In the genomic region with DNA sequence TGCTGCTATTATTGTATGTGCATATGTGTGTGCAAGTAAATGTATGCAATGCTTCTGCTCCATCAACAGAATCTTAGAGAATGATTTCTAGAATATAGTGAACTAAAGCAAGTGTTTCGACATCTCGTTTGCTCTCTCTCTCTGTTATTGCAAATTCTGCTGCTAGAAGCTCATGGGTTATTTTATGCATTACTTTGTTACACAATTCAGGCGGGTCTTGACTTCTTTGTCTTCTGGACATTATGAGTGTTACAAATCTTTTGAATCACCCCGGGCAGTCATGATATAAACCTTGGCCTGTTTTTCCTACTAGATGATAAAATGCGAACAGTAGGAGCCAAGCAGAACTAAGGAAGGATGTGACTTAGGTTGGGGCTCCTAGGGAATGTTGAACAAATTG, we compare ENCODE assay signal across 25 cellular contexts.
"Had no signal": no experiment of that assay in that cellular context is flagged by ENCODE, and none has a peak within 500 bp of the region (broad histone marks: within the 10 kb centered on the region; RNA-seq: fewer than 3 reads in every experiment).

No MANE protein-coding gene starts in this region.

- DNase-seq: hypothalamus; islet precursor cell; left ventricle myocardium inferior; naive thymus-derived CD8-positive, alpha-beta T cell; nucleus accumbens; psoas muscle; right lobe of liver; stimulated activated CD4-positive, alpha-beta T cell treated with anti-CD3 and anti-CD28 coated beads, Interleukin-12 subunit alpha, Interleukin-12 subunit beta, amount 100 ng/mL, for 4 hours; stimulated activated CD4-positive, alpha-beta T cell treated with anti-CD3 and anti-CD28 coated beads, Interleukin-15, amount 100 ng/mL, for 24 hours; stimulated activated CD4-positive, alpha-beta T cell treated with anti-CD3 and anti-CD28 coated beads, Interleukin-2, amount 100 ng/mL, for 24 hours; stimulated activated CD4-positive, alpha-beta T cell treated with anti-CD3 and anti-CD28 coated beads, Interleukin-4, amount 100 ng/mL, for 1 hour; stimulated activated naive B cell treated with anti-CD40 and anti-IgM and Interleukin-4, amounts not matched to agents 10 μg/mL and 1 μg/mL and 100 μg/mL, for 72 hours; stimulated activated naive CD8-positive, alpha-beta T cell treated with anti-CD3 and anti-CD28 coated beads, Interleukin-15, Interleukin-2, amounts not matched to agents 100 U/mL and 50 U/mL, for 24 hours; stomach; testis; thyroid gland; transverse colon; upper lobe of left lung had no signal

- ATAC-seq: naive thymus-derived CD8-positive, alpha-beta T cell; psoas muscle; right lobe of liver; stimulated activated naive B cell treated with anti-CD40 and anti-IgM and Interleukin-4, amounts not matched to agents 10 μg/mL and 1 μg/mL and 100 μg/mL, for 72 hours; stimulated activated naive CD8-positive, alpha-beta T cell treated with anti-CD3 and anti-CD28 coated beads, Interleukin-15, Interleukin-2, amounts not matched to agents 100 U/mL and 50 U/mL, for 24 hours had no signal

- H3K4me3 Mint-ChIP-seq: memory B cell; naive thymus-derived CD8-positive, alpha-beta T cell; nephron; neural crest cell; stimulated activated naive B cell treated with anti-CD40 and anti-IgM and Interleukin-4, amounts not matched to agents 10 μg/mL and 1 μg/mL and 100 μg/mL, for 72 hours had no signal

- H3K4me1 Mint-ChIP-seq: memory B cell; stimulated activated naive B cell treated with anti-CD40 and anti-IgM and Interleukin-4, amounts not matched to agents 10 μg/mL and 1 μg/mL and 100 μg/mL, for 72 hours had no signal

- H3K27ac Mint-ChIP-seq: memory B cell; nephron; stimulated activated naive B cell treated with anti-CD40 and anti-IgM and Interleukin-4, amounts not matched to agents 10 μg/mL and 1 μg/mL and 100 μg/mL, for 72 hours had no signal

- H3K36me3 Mint-ChIP-seq: stimulated activated naive B cell treated with anti-CD40 and anti-IgM and Interleukin-4, amounts not matched to agents 10 μg/mL and 1 μg/mL and 100 μg/mL, for 72 hours had no signal

- H3K4me3 ChIP-seq: left ventricle myocardium inferior, lung, psoas muscle, right atrium auricular region, right lobe of liver, skin epidermis, stomach, testis, thyroid gland, transverse colon, upper lobe of left lung, vagina had no signal
